In genomic region chr11:131671320-131671719, GRCh38 we compare ENCODE assay signal across 25 cellular contexts.
"Had no signal": no experiment of that assay in that cellular context is flagged by ENCODE, and none has a peak within 500 bp of the region (broad histone marks: within the 10 kb centered on the region; RNA-seq: fewer than 3 reads in every experiment).

No MANE protein-coding gene starts in this region.

- H3K27ac ChIP-seq: breast epithelium, colonic mucosa, left lung, ovary, psoas muscle, spleen, testis, upper lobe of left lung, vagina had no signal

- H3K4me3 ChIP-seq: breast epithelium, colonic mucosa, left lung, lung, mucosa of descending colon, ovary, psoas muscle, spleen, testis, upper lobe of left lung, vagina had no signal

- H3K9me3 Mint-ChIP-seq: activated CD4-positive, alpha-beta memory T cell treated with anti-CD3 and anti-CD28 coated beads for 36 hours; activated CD4-positive, alpha-beta T cell treated with anti-CD3 and anti-CD28 coated beads, Interleukin-2, amount 10 ng/mL, durations not matched to agents 24 days and 14 days; activated naive CD4-positive, alpha-beta T cell treated with anti-CD3 and anti-CD28 coated beads, Interleukin-2, amount 10 ng/mL, durations not matched to agents 7 days and 5 days; activated T-cell treated with anti-CD3 and anti-CD28 coated beads, Interleukin-2, amount 50 U/mL, for 24 hours; central memory CD8-positive, alpha-beta T cell; natural killer cell treated with Interleukin-12 subunit alpha and Interleukin-12 subunit beta and Interleukin-15 and Interleukin-18, amount 100 ng/mL, for 72 hours; stimulated activated memory B cell treated with anti-CD40 and anti-IgM and Interleukin-4, amounts not matched to agents 10 μg/mL and 1 μg/mL and 100 μg/mL, for 72 hours had no signal

- DNase-seq: activated CD4-positive, alpha-beta memory T cell treated with anti-CD3 and anti-CD28 coated beads for 36 hours; activated CD4-positive, alpha-beta T cell treated with anti-CD3 and anti-CD28 coated beads, Interleukin-2, amount 10 ng/mL, durations not matched to agents 24 days and 14 days; activated CD4-positive, CD25-positive, alpha-beta regulatory T cell treated with anti-CD3 and anti-CD28 coated beads, Interleukin-2, amount 50 U/mL, for 72 hours; activated CD8-positive, alpha-beta memory T cell treated with anti-CD3 and anti-CD28 coated beads, Interleukin-2, amount 50 U/mL, for 4 hours; activated gamma-delta T cell; activated naive CD4-positive, alpha-beta T cell treated with anti-CD3 and anti-CD28 coated beads, Interleukin-2, amount 10 ng/mL, durations not matched to agents 7 days and 5 days; activated T-cell treated with anti-CD3 and anti-CD28 coated beads, Interleukin-2, amount 50 U/mL, for 24 hours; amniotic stem cell; colonic mucosa; effector memory CD4-positive, alpha-beta T cell; kidney glomerular epithelial cell; mucosa of descending colon; psoas muscle; spleen; T-helper 2 cell had no signal

- H3K4me1 Mint-ChIP-seq: activated naive CD4-positive, alpha-beta T cell treated with anti-CD3 and anti-CD28 coated beads, Interleukin-2, amount 10 ng/mL, durations not matched to agents 7 days and 5 days had no signal

- ATAC-seq: left lung; mucosa of descending colon; psoas muscle; stimulated activated memory B cell treated with anti-CD40 and anti-IgM and Interleukin-4, amounts not matched to agents 10 μg/mL and 1 μg/mL and 100 μg/mL, for 72 hours had no signal

- H3K36me3 Mint-ChIP-seq: activated CD4-positive, alpha-beta memory T cell treated with anti-CD3 and anti-CD28 coated beads for 36 hours; activated naive CD4-positive, alpha-beta T cell treated with anti-CD3 and anti-CD28 coated beads, Interleukin-2, amount 10 ng/mL, durations not matched to agents 7 days and 5 days; natural killer cell treated with Interleukin-12 subunit alpha and Interleukin-12 subunit beta and Interleukin-15 and Interleukin-18, amount 100 ng/mL, for 72 hours; stimulated activated memory B cell treated with anti-CD40 and anti-IgM and Interleukin-4, amounts not matched to agents 10 μg/mL and 1 μg/mL and 100 μg/mL, for 72 hours had no signal

- H3K27me3 ChIP-seq: breast epithelium, colonic mucosa, ovary, testis, upper lobe of left lung, vagina had no signal

- H3K27ac Mint-ChIP-seq: activated CD4-positive, alpha-beta memory T cell treated with anti-CD3 and anti-CD28 coated beads for 36 hours; activated CD4-positive, alpha-beta T cell treated with anti-CD3 and anti-CD28 coated beads, Interleukin-2, amount 10 ng/mL, durations not matched to agents 24 days and 14 days; activated naive CD4-positive, alpha-beta T cell treated with anti-CD3 and anti-CD28 coated beads, Interleukin-2, amount 10 ng/mL, durations not matched to agents 7 days and 5 days; activated T-cell treated with anti-CD3 and anti-CD28 coated beads, Interleukin-2, amount 50 U/mL, for 24 hours; natural killer cell treated with Interleukin-12 subunit alpha and Interleukin-12 subunit beta and Interleukin-15 and Interleukin-18, amount 100 ng/mL, for 72 hours; stimulated activated memory B cell treated with anti-CD40 and anti-IgM and Interleukin-4, amounts not matched to agents 10 μg/mL and 1 μg/mL and 100 μg/mL, for 72 hours had no signal

- H3K4me3 Mint-ChIP-seq: activated CD4-positive, alpha-beta memory T cell treated with anti-CD3 and anti-CD28 coated beads for 36 hours; activated CD4-positive, alpha-beta T cell treated with anti-CD3 and anti-CD28 coated beads, Interleukin-2, amount 10 ng/mL, durations not matched to agents 24 days and 14 days; activated naive CD4-positive, alpha-beta T cell treated with anti-CD3 and anti-CD28 coated beads, Interleukin-2, amount 10 ng/mL, durations not matched to agents 7 days and 5 days; activated T-cell treated with anti-CD3 and anti-CD28 coated beads, Interleukin-2, amount 50 U/mL, for 24 hours; central memory CD8-positive, alpha-beta T cell; natural killer cell treated with Interleukin-12 subunit alpha and Interleukin-12 subunit beta and Interleukin-15 and Interleukin-18, amount 100 ng/mL, for 72 hours; stimulated activated memory B cell treated with anti-CD40 and anti-IgM and Interleukin-4, amounts not matched to agents 10 μg/mL and 1 μg/mL and 100 μg/mL, for 72 hours had no signal

- H3K27me3 Mint-ChIP-seq: activated CD4-positive, alpha-beta memory T cell treated with anti-CD3 and anti-CD28 coated beads for 36 hours; activated CD4-positive, alpha-beta T cell treated with anti-CD3 and anti-CD28 coated beads, Interleukin-2, amount 10 ng/mL, durations not matched to agents 24 days and 14 days; activated T-cell treated with anti-CD3 and anti-CD28 coated beads, Interleukin-2, amount 50 U/mL, for 24 hours; central memory CD8-positive, alpha-beta T cell; natural killer cell treated with Interleukin-12 subunit alpha and Interleukin-12 subunit beta and Interleukin-15 and Interleukin-18, amount 100 ng/mL, for 72 hours; stimulated activated memory B cell treated with anti-CD40 and anti-IgM and Interleukin-4, amounts not matched to agents 10 μg/mL and 1 μg/mL and 100 μg/mL, for 72 hours had no signal
